In the genomic region with DNA sequence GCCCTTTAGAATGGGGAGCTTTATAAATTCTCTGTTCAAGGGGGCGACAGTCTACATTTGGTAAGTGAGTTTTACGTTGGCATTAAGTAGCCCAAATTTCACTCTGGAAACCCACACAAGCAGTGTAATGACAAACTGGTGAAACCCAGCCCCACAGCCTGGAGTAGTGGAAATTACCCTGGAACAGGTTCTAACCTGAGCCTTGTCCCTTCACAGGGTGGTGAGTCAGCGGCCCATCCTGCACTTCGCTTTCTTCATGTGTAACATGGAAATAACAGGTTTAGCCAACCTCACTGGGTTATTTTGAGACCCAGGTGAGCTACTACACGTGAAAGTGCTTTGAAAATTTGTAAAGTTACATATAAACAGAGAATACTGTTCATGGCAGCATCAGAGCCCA, we compare ENCODE assay signal across 1 cellular context.
TF ChIP-seq lines count a peak whose summit lies in the region.

No MANE protein-coding gene starts in this region.

TF ChIP-seq in A549, 52 proteins besides CTCF, POLR2A, EP300 and RAD21 (continued from another document):
- TF ChIP-seq E2F6 (IDR thresholded peaks at IDR 0.05; ENCODE audit: borderline replicate concordance, low read depth) (no peak), ELK1 (IDR thresholded peaks at IDR 0.05; ENCODE audit: low read depth, low read length) (no peak), ZFP36 (IDR thresholded peaks at IDR 0.05; ENCODE audit: borderline replicate concordance, partially characterized antibody) (no peak), ZC3H11A (IDR thresholded peaks at IDR 0.05) (no peak), NPAS2 (CRISPR knock-in tag; IDR thresholded peaks at IDR 0.05; ENCODE audit: borderline replicate concordance) (no peak), BCL3 (IDR thresholded peaks at IDR 0.05) (no peak), SREBF2 (IDR thresholded peaks at IDR 0.05) (no peak), MAFK (IDR thresholded peaks at IDR 0.05; ENCODE audit: partially characterized antibody) (no peak), HOXB13 (CRISPR knock-in tag; IDR thresholded peaks at IDR 0.05; ENCODE audit: low read depth) (no peak)
